ENCODE assay signal across 8 cellular contexts in genomic region chr16:87382023-87382785, GRCh38. TPM values are rescaled to one million over a fixed set of nuclear protein-coding genes. Genes with fewer than 3 reads are reported as not detected.
DNase-seq lines count a peak whose midpoint lies in the region; ATAC-seq and TF ChIP-seq lines count a peak whose summit lies in the region.

No MANE protein-coding gene starts in this region.

- H3K4me1 Mint-ChIP-seq in activated T-cell treated with anti-CD3 and anti-CD28 coated beads, Interleukin-2, amount 50 U/mL, for 24 hours (ENCODE audit: low read depth), result peaks cover 55% of the 10 kb centered on the region

- H3K36me3 ChIP-seq in adrenal gland (replicated peaks in 1 of 2), result no peaks in the 10 kb centered on the region
- H3K36me3 ChIP-seq in left lung, result no peaks in the 10 kb centered on the region
- no peaks in the 10 kb centered on the region for H3K36me3 ChIP-seq in thyroid gland

- DNase-seq in activated T-cell treated with anti-CD3 and anti-CD28 coated beads, Interleukin-2, amount 50 U/mL, for 24 hours, result no peak
- no peak for DNase-seq in activated T-cell treated with anti-CD3 and anti-CD28 coated beads for 4 hours
- peak in 1 of 7 donors; percentile 16 for DNase-seq in adrenal gland
- DNase-seq in left lung, result peak in 1 of 2 donors; percentile 54
- DNase-seq in thyroid gland, result no peak
- DNase-seq in OCI-M2 (lab: John Stamatoyannopoulos, UW; ENCODE audit: unreplicated experiment), result no peak
- no peak for DNase-seq in GM19238 (ENCODE audit: insufficient read length, low spot score)

- H3K27ac ChIP-seq in adrenal gland (peak overlapping the region; percentile 3 to 96 (median 88)), left lung (peak overlapping the region; percentile 85 to 93), thyroid gland (peak overlapping the region; percentile 55 to 95 (median 95))

- peak overlapping the region; percentile 90 for H3K4me3 Mint-ChIP-seq in activated T-cell treated with anti-CD3 and anti-CD28 coated beads, Interleukin-2, amount 50 U/mL, for 24 hours

- TF ChIP-seq POLR2A in adrenal gland (IDR thresholded peaks at IDR 0.05), result no peak
- no peak for TF ChIP-seq POLR2A in thyroid gland (IDR thresholded peaks at IDR 0.05)

- H3K27me3 ChIP-seq in adrenal gland (no peaks in the 10 kb centered on the region), left lung (no peaks in the 10 kb centered on the region), thyroid gland (no peaks in the 10 kb centered on the region)

- intact Hi-C loops in adrenal gland (cut with DNase I), result loop anchor here in 1 of 2 donors (5.0 kb wide), 1 partner anchor 55 kb away; no protein-coding TSS in a partner anchor
- intact Hi-C loops in left lung (cut with DNase I), result no loop called here
- intact Hi-C loops in thyroid gland (cut with DNase I), result loop anchor here (5.0 kb wide), 1 partner anchor 65 kb away; the partner anchor contains the start of gene C16orf95

- H3K36me3 Mint-ChIP-seq in activated T-cell treated with anti-CD3 and anti-CD28 coated beads, Interleukin-2, amount 50 U/mL, for 24 hours (ENCODE audit: low read depth), result peaks cover 41% of the 10 kb centered on the region

- no peak for TF ChIP-seq CTCF in adrenal gland (IDR thresholded peaks at IDR 0.05)
- TF ChIP-seq CTCF in left lung (IDR thresholded peaks at IDR 0.05), result no peak
- TF ChIP-seq CTCF in thyroid gland (IDR thresholded peaks at IDR 0.05), result no peak

- H3K4me1 ChIP-seq in adrenal gland (replicated peaks in 1 of 2) (peaks cover 36 to 46% of the 10 kb centered on the region in 2 donors), left lung (peaks cover 13 to 41% of the 10 kb centered on the region in 2 donors), thyroid gland (peaks cover 10 to 31% of the 10 kb centered on the region in 2 donors)

- WGBS in adrenal gland, 4 donors, result 19 to 21% (median 19%) methylated on average over 17 of the region's 17 CpGs
- 34 to 38% methylated on average over 17 of the region's 17 CpGs for WGBS in thyroid gland, 2 donors

- peak overlapping the region; percentile 93 for H3K27ac Mint-ChIP-seq in activated T-cell treated with anti-CD3 and anti-CD28 coated beads, Interleukin-2, amount 50 U/mL, for 24 hours

- H3K4me3 ChIP-seq in adrenal gland (peak overlapping the region in 2 of 4 donors; percentile 64 to 89), left lung (peak overlapping the region; percentile 61 to 62), thyroid gland (replicated peaks in 1 of 3) (peak overlapping the region; percentile 4 to 88 (median 70))

- peaks cover 2% of the 10 kb centered on the region for H3K27me3 Mint-ChIP-seq in activated T-cell treated with anti-CD3 and anti-CD28 coated beads, Interleukin-2, amount 50 U/mL, for 24 hours

- no peak for ATAC-seq in left lung
- no peak for ATAC-seq in GM21723 (IDR thresholded peaks at IDR 0.05; ENCODE audit: unreplicated experiment)

- H3K9me3 Mint-ChIP-seq in activated T-cell treated with anti-CD3 and anti-CD28 coated beads, Interleukin-2, amount 50 U/mL, for 24 hours, result no peaks in the 10 kb centered on the region

- no peaks in the 10 kb centered on the region for H3K9me3 ChIP-seq in adrenal gland (replicated peaks in 1 of 3)
- no peaks in the 10 kb centered on the region for H3K9me3 ChIP-seq in left lung
- H3K9me3 ChIP-seq in thyroid gland, result no peaks in the 10 kb centered on the region

RNA-seq across cellular contexts. Expression of gene FBXO31, which starts 1.4 kb away (rescaled TPM):
- total RNA-seq in adrenal gland (100 to 1,000 TPM in 1 of 8 donors, 10 to 100 TPM in 7; 41.4 to 106 (median 76.5) TPM), left lung (10 to 100 TPM; 21.0 to 21.9 TPM), thyroid gland (10 to 100 TPM; 23.8 to 62.5 (median 54.9) TPM)
- 10 to 100 TPM; 22.9 to 31.1 (median 24.9) TPM for polyA plus RNA-seq in adrenal gland

RNA-seq across cellular contexts. Expression of gene MAP1LC3B, which starts 9.9 kb away (rescaled TPM):
- total RNA-seq in adrenal gland (100 to 1,000 TPM in 1 of 8 donors, 10 to 100 TPM in 7; 45.7 to 116 (median 73.2) TPM), left lung (10 to 100 TPM; 68.2 to 75.9 TPM), thyroid gland (10 to 100 TPM; 51.8 to 84.3 (median 67.3) TPM)
- polyA plus RNA-seq in adrenal gland, result 100 to 1,000 TPM in 1 of 3 donors, 10 to 100 TPM in 2; 43.3 to 100 (median 50.9) TPM
